In genomic region chr9:90103771-90104170, GRCh38 we compare ENCODE assay signal across 23 cellular contexts.
"Had no signal": no experiment of that assay in that cellular context is flagged by ENCODE, and none has a peak within 500 bp of the region (broad histone marks: within the 10 kb centered on the region; RNA-seq: fewer than 3 reads in every experiment).

No MANE protein-coding gene starts in this region.

- DNase-seq: activated CD4-positive, alpha-beta T cell treated with anti-CD3 and anti-CD28 coated beads for 36 hours; activated CD4-positive, alpha-beta T cell treated with anti-CD3 and anti-CD28 coated beads, Interleukin-2, amount 10 ng/mL, durations not matched to agents 7 days and 5 days; activated CD4-positive, alpha-beta T cell treated with anti-CD3 and anti-CD28 coated beads, Interleukin-2, amount 50 U/mL, for 48 hours; activated CD8-positive, alpha-beta T cell treated with anti-CD3 and anti-CD28 coated beads, Interleukin-2, amount 10 ng/mL, durations not matched to agents 7 days and 5 days; activated gamma-delta T cell; activated naive CD4-positive, alpha-beta T cell treated with Interleukin-2 at 50 U/mL for 16 hours; activated naive CD8-positive, alpha-beta T cell treated with anti-CD3 and anti-CD28 coated beads, Interleukin-2, amount 10 ng/mL, durations not matched to agents 7 days and 5 days; activated T-cell treated with anti-CD3 and anti-CD28 coated beads, Interleukin-2, amount 50 U/mL, for 24 hours; amygdala; Karpas-422; KBM-7; NCI-H1092; NCI-H1436 treated with DMSO at 0.1 percent for 48 hours; NCI-H1694 treated with DMSO at 0.1 percent for 48 hours; NCI-H2029; NCI-H345; NCI-H524 treated with DMSO at 0.1 percent for 48 hours; OCI-M1; Right ventricle myocardium superior; SK-N-SH had no signal

- H3K9ac ChIP-seq: SK-N-SH had no signal

- ATAC-seq: activated CD4-positive, alpha-beta T cell treated with anti-CD3 and anti-CD28 coated beads for 36 hours; activated CD4-positive, CD25-positive, alpha-beta regulatory T cell treated with anti-CD3 and anti-CD28 coated beads, Interleukin-2, amount 50 U/mL, for 24 hours; activated CD8-positive, alpha-beta T cell treated with anti-CD3 and anti-CD28 coated beads, Interleukin-2, amount 10 ng/mL, durations not matched to agents 7 days and 5 days; WTC11 had no signal

- H3K9me3 ChIP-seq: ascending aorta, SK-N-SH had no signal

- H3K4me2 ChIP-seq: SK-N-SH had no signal

- H3K27ac ChIP-seq: ascending aorta had no signal

- H3K36me3 ChIP-seq: ascending aorta had no signal

- H3K4me3 ChIP-seq: ascending aorta had no signal

- H3K27me3 ChIP-seq: ascending aorta had no signal
